Comparison of ENCODE assay signal across 8 cellular contexts in the genomic region with DNA sequence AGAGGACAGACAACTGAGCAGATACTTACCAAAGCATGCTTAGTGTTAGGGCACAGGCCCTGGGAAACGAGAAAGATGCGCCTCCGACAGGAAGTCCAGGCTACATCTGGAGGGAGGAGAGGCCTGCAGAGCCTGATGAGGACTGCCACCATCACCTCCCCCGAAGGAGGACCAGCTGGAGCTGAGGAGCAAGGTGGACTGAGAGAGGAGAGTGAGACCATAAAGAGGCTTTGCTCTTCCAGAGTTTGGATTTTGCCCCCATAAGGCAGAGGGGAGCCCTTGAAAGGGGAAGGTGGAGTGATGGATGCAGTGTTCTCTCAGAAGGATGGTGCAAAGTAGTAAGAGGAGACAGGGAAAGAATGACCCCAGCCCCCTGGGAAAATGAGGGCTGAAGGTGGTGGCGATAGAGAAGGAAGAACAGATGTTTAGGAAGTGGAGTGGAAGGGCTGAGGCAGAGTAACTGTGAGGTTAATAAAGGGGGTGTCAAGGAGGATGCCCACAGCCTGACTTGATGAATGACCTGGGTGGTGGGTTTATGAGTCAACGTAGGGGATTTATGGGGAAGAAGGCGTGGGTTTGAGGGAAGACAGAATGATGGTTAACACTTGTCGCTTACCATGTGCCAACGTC. TPM values are rescaled to one million over a fixed set of nuclear protein-coding genes. Genes with fewer than 3 reads are reported as not detected.
A peak's percentile ranks its signal among the peaks of the same experiment; 100 is the strongest.
DNase-seq lines count a peak whose midpoint lies in the region; ATAC-seq and TF ChIP-seq lines count a peak whose summit lies in the region.

No MANE protein-coding gene starts in this region.

- no peaks in the 10 kb centered on the region for H3K9me3 Mint-ChIP-seq in neural crest cell

- H3K27ac ChIP-seq in right atrium auricular region = peak overlapping the region; percentile 89 to 91
- H3K27ac ChIP-seq in dorsolateral prefrontal cortex = peak overlapping the region; percentile 66 to 99 (median 94)

- H3K9me3 ChIP-seq in right atrium auricular region = no peaks in the 10 kb centered on the region

- no peaks in the 10 kb centered on the region for H3K27me3 Mint-ChIP-seq in neural crest cell (ENCODE audit: low read depth)

- H3K4me3 Mint-ChIP-seq in neural crest cell = no peak overlapping the region

- ATAC-seq in Right ventricle myocardium inferior (no peak), GM19452 (IDR thresholded peaks at IDR 0.05; ENCODE audit: unreplicated experiment) (no peak), HG03097 (IDR thresholded peaks at IDR 0.05; ENCODE audit: low FRiP score, unreplicated experiment) (no peak)

- H3K4me3 ChIP-seq in right atrium auricular region (peak overlapping the region in 1 of 2 donors; percentile 97), dorsolateral prefrontal cortex (peak overlapping the region; percentile 60 to 99 (median 94))

- DNase-seq in right atrium auricular region (ENCODE audit: low spot score) (no peak), Right ventricle myocardium inferior (ENCODE audit: missing footprints) (no peak), dorsolateral prefrontal cortex (peak in 2 of 10 donors; percentile 4 to 45), neural crest cell (ENCODE audit: low read depth, low spot score) (peak; percentile 9), GM19238 (ENCODE audit: insufficient read length, low spot score) (no peak)

- H3K36me3 Mint-ChIP-seq in neural crest cell (ENCODE audit: low read depth) = no peaks in the 10 kb centered on the region

- no peaks in the 10 kb centered on the region for H3K27me3 ChIP-seq in right atrium auricular region
- H3K27me3 ChIP-seq in dorsolateral prefrontal cortex = no peaks in the 10 kb centered on the region

- no peaks in the 10 kb centered on the region for H3K36me3 ChIP-seq in right atrium auricular region

- peaks cover 4% of the 10 kb centered on the region for H3K4me1 Mint-ChIP-seq in neural crest cell

- peaks cover 0 to 39% of the 10 kb centered on the region in 2 donors for H3K4me1 ChIP-seq in right atrium auricular region

- intact Hi-C loops in Right ventricle myocardium inferior (cut with DNase I) (loop anchor here (5.0 kb wide), 1 partner anchor 71 kb away; no protein-coding TSS in a partner anchor), dorsolateral prefrontal cortex (cut with DNase I) (loop anchor here (2.0 kb wide), 1 partner anchor 74 kb away; the partner anchor contains the start of gene SOD1 (in 2 of the 2))

- TF ChIP-seq CTCF in right atrium auricular region (IDR thresholded peaks at IDR 0.05) (no peak), dorsolateral prefrontal cortex (IDR thresholded peaks at IDR 0.05 in 54 of 56, conservative IDR thresholded peaks at IDR 0.05 in 2 of 56; ENCODE audit: low read depth in 1 of 56, partially characterized antibody in 56 of 56) (no peak), neural crest cell (conservative IDR thresholded peaks at IDR 0.05) (no peak)

- H3K27ac Mint-ChIP-seq in neural crest cell (ENCODE audit: unreplicated experiment) = no peak overlapping the region

TF ChIP-seq in PFSK-1, 5 proteins besides CTCF, POLR2A, EP300 and RAD21:
- TF ChIP-seq TAF1 (IDR thresholded peaks at IDR 0.05; ENCODE audit: borderline replicate concordance, insufficient read depth, low read length) (0 out of 2 replicates have a peak, but pooled peaks have one; percentile 24), POLR2AphosphoS5 (IDR thresholded peaks at IDR 0.05; ENCODE audit: low read depth, low read length) (no peak)

RNA-seq across cellular contexts. Expression of gene SCAF4, which starts 1.1 kb away (rescaled TPM):
- total RNA-seq in right atrium auricular region = 10 to 100 TPM in 1 of 2 donors, 1 to 10 TPM in 1; 8.8 to 12.2 TPM
- total RNA-seq in Right ventricle myocardium inferior = 15.9 TPM
- 33.2 TPM for polyA plus RNA-seq in PFSK-1 (2012; ENCODE audit: insufficient read length, low read depth)
- total RNA-seq in dorsolateral prefrontal cortex = 10 to 100 TPM; 26.2 to 45.8 (median 34.5) TPM
- 71.8 and 74.3 TPM in 2 replicates for total RNA-seq in neural crest cell
